8 cellular contexts compared by ENCODE assay signal in the genomic region with DNA sequence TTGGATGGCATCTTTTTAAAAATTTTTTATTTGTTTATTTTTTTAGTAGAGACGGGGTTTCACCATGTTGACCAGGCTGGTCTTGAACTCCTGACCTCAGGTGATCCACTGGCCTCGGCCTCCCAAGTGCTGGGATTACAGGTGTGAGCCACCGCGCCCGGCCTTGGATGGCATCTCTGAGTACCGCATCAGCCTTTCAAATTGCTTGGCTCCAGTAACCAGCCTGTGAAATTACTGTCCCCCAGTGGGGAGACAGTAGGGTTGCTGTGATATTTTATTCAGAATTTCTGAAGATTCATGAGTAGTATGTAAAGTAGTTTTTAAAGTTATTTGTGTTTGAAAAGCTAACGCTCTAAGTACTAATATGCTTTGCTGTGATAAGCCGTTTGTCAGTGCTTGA. TPM values are rescaled to one million over a fixed set of nuclear protein-coding genes. Genes with fewer than 3 reads are reported as not detected.
A peak's percentile ranks its signal among the peaks of the same experiment; 100 is the strongest.
DNase-seq lines count a peak whose midpoint lies in the region; ATAC-seq and TF ChIP-seq lines count a peak whose summit lies in the region.

No MANE protein-coding gene starts in this region.

- peak overlapping the region; percentile 67 for H3K4me2 ChIP-seq in DOHH2 (ENCODE audit: low read length)

- no peak for TF ChIP-seq POLR2A in NB4 (IDR thresholded peaks at IDR 0.05; ENCODE audit: extremely low read depth, insufficient read length)

- no peaks in the 10 kb centered on the region for H3K9me2 ChIP-seq in DOHH2 (replicated peaks; ENCODE audit: control insufficient read depth, low read length)

- peak overlapping the region; percentile 31 for H3K27ac ChIP-seq in DOHH2 (ENCODE audit: low read depth, low read length)
- H3K27ac ChIP-seq in dorsolateral prefrontal cortex: peak overlapping the region in 1 of 59 donors; percentile 81

- H3K36me3 ChIP-seq in DOHH2 (ENCODE audit: control insufficient read depth, low read length): peaks cover 29% of the 10 kb centered on the region

- H3K4me1 ChIP-seq in DOHH2 (ENCODE audit: control insufficient read depth, low read length): peaks cover 56% of the 10 kb centered on the region

- H3K27me3 ChIP-seq in DOHH2 (ENCODE audit: control insufficient read depth, low read length) (no peaks in the 10 kb centered on the region), dorsolateral prefrontal cortex (no peaks in the 10 kb centered on the region)

- peaks cover 6% of the 10 kb centered on the region; the same call in 1 of the 2 replicates for H3K9me3 ChIP-seq in DOHH2 (ENCODE audit: control insufficient read depth, insufficient read depth, low read length)

- intact Hi-C loops in dorsolateral prefrontal cortex (cut with DNase I): loop anchor here in 1 of 2 donors (5.0 kb wide), 1 partner anchor 111 kb away; a partner anchor contains a TSS
- intact Hi-C loops in posterior vena cava (cut with DNase I): no loop called here

- peaks cover 20% of the 10 kb centered on the region for H3F3A ChIP-seq in DOHH2 (ENCODE audit: control insufficient read depth, insufficient read depth)

- no peaks in the 10 kb centered on the region for H4K20me1 ChIP-seq in DOHH2 (ENCODE audit: control insufficient read depth, insufficient read depth, low read depth, low read length)

- in situ Hi-C loops in KBM-7 (cut with MboI; ENCODE audit: low pct_unique_long_range_greater_than_20kb, low sequenced_read_pairs): no loop called here

- H3K4me3 ChIP-seq in DOHH2 (ENCODE audit: low read length): peak overlapping the region; percentile 84
- H3K4me3 ChIP-seq in NB4 (ENCODE audit: low read depth, low read length): peak overlapping the region; percentile 85
- peak overlapping the region; percentile 62 to 99 (median 89) for H3K4me3 ChIP-seq in dorsolateral prefrontal cortex

- DNase-seq in NB4 (ENCODE audit: low read depth) (no peak), dorsolateral prefrontal cortex (no peak), posterior vena cava (ENCODE audit: low spot score) (peak; percentile 58), kidney glomerular epithelial cell (lab: John Stamatoyannopoulos, UW) (no peak), epidermal melanocyte (ENCODE audit: insufficient read length, low spot score) (no peak), KBM-7 (no peak)

- ATAC-seq in GM21825 (IDR thresholded peaks at IDR 0.05; ENCODE audit: unreplicated experiment): no peak

- H3K79me2 ChIP-seq in DOHH2 (ENCODE audit: control insufficient read depth, low read length): peaks cover 36% of the 10 kb centered on the region

- TF ChIP-seq CTCF in DOHH2 (IDR thresholded peaks at IDR 0.05; ENCODE audit: low read depth, low read length, poor library complexity, severe bottlenecking) (peak; percentile 18), NB4 (IDR thresholded peaks at IDR 0.05; ENCODE audit: low read depth, low read length) (no peak), dorsolateral prefrontal cortex (IDR thresholded peaks at IDR 0.05 in 54 of 56, conservative IDR thresholded peaks at IDR 0.05 in 2 of 56; ENCODE audit: low read depth in 1 of 56, partially characterized antibody in 56 of 56) (no peak)

RNA-seq across cellular contexts. Expression of a gene that starts 1.2 kb away (rescaled TPM):
- total RNA-seq in dorsolateral prefrontal cortex (10 to 100 TPM; 34.9 to 62.3 (median 46.5) TPM), posterior vena cava (10 to 100 TPM; 33.0 to 37.9 TPM)
